ENCODE assay signal across 20 cellular contexts in genomic region chr13:113506871-113507388, GRCh38. TPM values are rescaled to one million over a fixed set of nuclear protein-coding genes. Genes with fewer than 3 reads are reported as not detected.
A peak's percentile ranks its signal among the peaks of the same experiment; 100 is the strongest.
DNase-seq lines count a peak whose midpoint lies in the region; ATAC-seq, FAIRE-seq and TF ChIP-seq lines count a peak whose summit lies in the region.
"Had no signal": no experiment of that assay in that cellular context is flagged by ENCODE, and none has a peak within 500 bp of the region (broad histone marks: within the 10 kb centered on the region; RNA-seq: fewer than 3 reads in every experiment).

No MANE protein-coding gene starts in this region.

- no peak for TF ChIP-seq POLR2A in HepG2 (IDR thresholded peaks at IDR 0.05; ENCODE audit: insufficient read depth in 1 of 2, low read depth in 2 of 2, low read length in 2 of 2)
- TF ChIP-seq POLR2A in right lobe of liver (IDR thresholded peaks at IDR 0.05), result no peak

- no peaks in the 10 kb centered on the region for H3K9me3 Mint-ChIP-seq in mesothelial cell of epicardium

- no peak for TF ChIP-seq RAD21 in HepG2 (CRISPR knock-in tag; IDR thresholded peaks at IDR 0.05)

- H3K4me3 ChIP-seq in HepG2 (replicated peaks in 1 of 3; ENCODE audit: insufficient read depth in 1 of 3, low read depth in 2 of 3, low read length in 3 of 3) (no peak overlapping the region), right lobe of liver (no peak overlapping the region), SK-N-MC (no peak overlapping the region), thymus (ENCODE audit: low read length) (no peak overlapping the region)
- H3K4me3 ChIP-seq: GM12878, GM23248, PC-9 had no signal

- no peaks in the 10 kb centered on the region for H3K4me1 ChIP-seq in HepG2 (ENCODE audit: insufficient read depth, low read length)
- H3K4me1 ChIP-seq in right lobe of liver, result no peaks in the 10 kb centered on the region
- no peaks in the 10 kb centered on the region for H3K4me1 ChIP-seq in thymus (ENCODE audit: control insufficient read depth, insufficient read depth, low read length)

- H3K36me3 ChIP-seq in HepG2 (replicated peaks in 1 of 2; ENCODE audit: control insufficient read depth in 1 of 2, insufficient read depth in 2 of 2, low read length in 2 of 2) (peaks cover 19 to 58% of the 10 kb centered on the region in 2 experiments), right lobe of liver (peaks cover 0 to 19% (median 11%) of the 10 kb centered on the region in 4 donors), SK-N-MC (ENCODE audit: insufficient read depth, low read length) (peaks cover 30% of the 10 kb centered on the region), thymus (ENCODE audit: control insufficient read depth, insufficient read depth) (peaks cover 24% of the 10 kb centered on the region)

- no peaks in the 10 kb centered on the region for H3K79me2 ChIP-seq in HepG2 (ENCODE audit: insufficient read depth, low read length)

- in situ Hi-C loops in HepG2 (cut with HindIII; ENCODE audit: extremely low pct_ligation_motif_present, low pct_unique_long_range_greater_than_20kb), result no loop called here

- ATAC-seq in HepG2 (no peak), right lobe of liver (no peak), HG03196 (IDR thresholded peaks at IDR 0.05; ENCODE audit: unreplicated experiment) (no peak)
- ATAC-seq: GM12878 had no signal

- 93% methylated on average over 12 of the region's 21 CpGs for WGBS in HepG2 (ENCODE audit: low lambda C conversion rate)
- 88% methylated on average over 10 of the region's 21 CpGs for WGBS in right lobe of liver (ENCODE audit: insufficient coverage, low coverage, low lambda C conversion rate, missing lambda C conversion rate)
- WGBS in thymus, result 91% methylated on average over 21 of the region's 21 CpGs

- no peak overlapping the region for H2AFZ ChIP-seq in HepG2 (ENCODE audit: low read length)
- H2AFZ ChIP-seq: GM23248, PC-9 had no signal

- H3K36me3 Mint-ChIP-seq in mesothelial cell of epicardium, result peaks cover 32% of the 10 kb centered on the region

- TF ChIP-seq EP300 in HepG2 (IDR thresholded peaks at IDR 0.05; ENCODE audit: low read depth in 2 of 2, low read length in 2 of 2) (no peak), HepG2 (CRISPR knock-in tag; IDR thresholded peaks at IDR 0.05; ENCODE audit: borderline replicate concordance) (no peak)

- H3K27ac Mint-ChIP-seq in mesothelial cell of epicardium, result peak overlapping the region; percentile 43

- no peak overlapping the region for H3K4me2 ChIP-seq in HepG2 (ENCODE audit: low read depth, low read length)
- H3K4me2 ChIP-seq: PC-9 had no signal

- DNase-seq in HepG2 (ENCODE audit: low spot score), result no peak
- DNase-seq in right lobe of liver, result no peak
- no peak for DNase-seq in SK-N-MC (ENCODE audit: low read depth, low spot score)
- no peak for DNase-seq in mesothelial cell of epicardium (ENCODE audit: low spot score in 2 of 2, unreplicated experiment in 2 of 2)
- DNase-seq in AG08396 (ENCODE audit: low spot score), result no peak
- no peak for DNase-seq in superior temporal gyrus (ENCODE audit: extremely low spot score)
- DNase-seq: DMS79, GM23248, HCEC 1CT, NCI-H1092, NCI-H1436 treated with DMSO at 0.1 percent for 48 hours, NCI-H2029, NCI-H510A, NCI-H748 treated with DMSO at 0.1 percent for 48 hours, PC-9, RPMI8226, SHP77 had no signal

- CTCF ChIA-PET in HepG2 (lab: Yijun Ruan, JAX; ENCODE audit: low intra/inter-chr PET ratio, low total read pairs), result no interaction called here

- intact Hi-C loops in HepG2 (cut with micrococcal nuclease; ENCODE audit: unreplicated experiment) (no loop called here), right lobe of liver (cut with DNase I) (no loop called here)

- POLR2A ChIA-PET in HepG2 (lab: Yijun Ruan, JAX), result no interaction called here

- H3K9ac ChIP-seq in HepG2 (ENCODE audit: insufficient read depth, low read depth, low read length) (no peak overlapping the region), SK-N-MC (ENCODE audit: insufficient read length) (peak overlapping the region; percentile 20)
- H3K9ac ChIP-seq: GM23248 had no signal

- BruUV-seq in HepG2 (replicated peaks; lab: Mats Ljungman, UMichigan), result no TSS peak

- H3K27me3 ChIP-seq in HepG2 (ENCODE audit: control insufficient read depth in 1 of 2, insufficient read depth in 2 of 2, low read length in 2 of 2) (no peaks in the 10 kb centered on the region), right lobe of liver (no peaks in the 10 kb centered on the region), thymus (ENCODE audit: control insufficient read depth, insufficient read depth) (no peaks in the 10 kb centered on the region)

- H3K27ac ChIP-seq in HepG2 (ENCODE audit: extremely low read length, insufficient read depth, low read length), result no peak overlapping the region
- no peak overlapping the region for H3K27ac ChIP-seq in right lobe of liver
- 0 out of 2 replicates have a peak overlapping the region, but pooled peaks have one; percentile 42 for H3K27ac ChIP-seq in SK-N-MC
- H3K27ac ChIP-seq in thymus (ENCODE audit: low read depth), result peak overlapping the region; percentile 12
- H3K27ac ChIP-seq: GM23248, PC-9 had no signal

- no peak for FAIRE-seq in HepG2 (lab: Jason Lieb, UNC)

- no peaks in the 10 kb centered on the region for H3K4me1 Mint-ChIP-seq in mesothelial cell of epicardium

- H4K20me1 ChIP-seq in HepG2 (ENCODE audit: insufficient read depth, low read length), result 0 out of 2 replicates have a peak, but pooled peaks cover 5% of the 10 kb centered on the region

- TF ChIP-seq CTCF in HepG2 (CRISPR knock-in tag; IDR thresholded peaks at IDR 0.05) (no peak), right lobe of liver (IDR thresholded peaks at IDR 0.05) (no peak), mesothelial cell of epicardium (IDR thresholded peaks at IDR 0.05; ENCODE audit: unreplicated experiment) (no peak)

- H3K27me3 Mint-ChIP-seq in mesothelial cell of epicardium (ENCODE audit: low read depth), result no peaks in the 10 kb centered on the region

- no peak overlapping the region for H3K4me3 Mint-ChIP-seq in mesothelial cell of epicardium

- H3K9me3 ChIP-seq in HepG2 (ENCODE audit: low read length) (no peaks in the 10 kb centered on the region), right lobe of liver (no peaks in the 10 kb centered on the region), SK-N-MC (ENCODE audit: low read depth, low read length) (no peaks in the 10 kb centered on the region), thymus (ENCODE audit: control insufficient read depth) (no peaks in the 10 kb centered on the region)

RNA-seq across cellular contexts. Expression of gene DCUN1D2, which starts 16.4 kb away (rescaled TPM):
- total RNA-seq in HepG2 (2016; rRNA removed; fragmentation: Illumina TruSeq; extraction: Trizol) (7.4 and 9.6 TPM in 2 replicates), right lobe of liver (10 to 100 TPM in 3 of 6 experiments, 1 to 10 TPM in 3; 6.1 to 11.7 (median 9.3) TPM), mesothelial cell of epicardium (34.8 to 43.3 TPM (median 40.2 TPM) in 3 replicates)
- 12.3 and 13.3 TPM in 2 replicates for total RNA-seq in HepG2 (2016; cell fraction: cytosol; rRNA removed; fragmentation: Illumina TruSeq; extraction: Trizol; ENCODE audit: low read depth)
- 6.4 and 10.2 TPM in 2 replicates for total RNA-seq in HepG2 (2016; cell fraction: insoluble cytoplasmic fraction; rRNA removed; fragmentation: Illumina TruSeq; extraction: Trizol)
- 9.2 and 9.7 TPM in 2 replicates for total RNA-seq in HepG2 (2016; cell fraction: membrane; rRNA removed; fragmentation: Illumina TruSeq; extraction: Trizol)
- 16.2 and 17.5 TPM in 2 replicates for total RNA-seq in HepG2 (2016; cell fraction: nucleus; rRNA removed; fragmentation: Illumina TruSeq; extraction: Trizol)
- polyA plus RNA-seq in HepG2 (2011; rRNA removed) (9.1 and 11.9 TPM in 2 replicates), thymus (22.5 TPM)
- polyA plus RNA-seq in HepG2 (2011; cell fraction: cytosol; rRNA removed), result 7.6 and 8.0 TPM in 2 replicates
- polyA plus RNA-seq in HepG2 (2011; cell fraction: nucleus; rRNA removed), result 23.2 and 28.2 TPM in 2 replicates
- 11.5 and 12.0 TPM in 2 replicates for polyA plus RNA-seq in HepG2 (2012)
- polyA plus RNA-seq in HepG2 (2016; cell fraction: cytosol; fragmentation: Illumina TruSeq; extraction: Trizol; ENCODE audit: low read depth), result 2.5 and 2.6 TPM in 2 replicates
- polyA plus RNA-seq in HepG2 (2016; cell fraction: insoluble cytoplasmic fraction; fragmentation: Illumina TruSeq; extraction: Trizol; ENCODE audit: low read depth), result 7.2 and 9.3 TPM in 2 replicates
- polyA plus RNA-seq in HepG2 (2016; cell fraction: membrane; fragmentation: Illumina TruSeq; extraction: Trizol; ENCODE audit: low read depth), result 4.7 and 5.4 TPM in 2 replicates
- 56.9 and 58.1 TPM in 2 replicates for polyA plus RNA-seq in HepG2 (2016; cell fraction: nucleus; fragmentation: Illumina TruSeq; extraction: Trizol; ENCODE audit: insufficient read depth, low read depth)
- 6.2 and 8.7 TPM in 2 replicates for polyA minus RNA-seq in HepG2 (2011; rRNA and poly(A)+ RNA removed; ENCODE audit: low replicate concordance)
- 2.3 and 2.4 TPM in 2 replicates for polyA minus RNA-seq in HepG2 (2011; cell fraction: cytosol; rRNA and poly(A)+ RNA removed)
- 17.4 and 24.3 TPM in 2 replicates for polyA minus RNA-seq in HepG2 (2011; cell fraction: nucleus; rRNA and poly(A)+ RNA removed)

RNA-seq across cellular contexts. Expression of gene ADPRHL1, which starts 53.6 kb away (rescaled TPM):
- total RNA-seq in HepG2 (2016; rRNA removed; fragmentation: Illumina TruSeq; extraction: Trizol), result 0.34 and 0.40 TPM in 2 replicates
- total RNA-seq in HepG2 (2016; cell fraction: cytosol; rRNA removed; fragmentation: Illumina TruSeq; extraction: Trizol; ENCODE audit: low read depth), result 0.18 and 0.30 TPM in 2 replicates
- 0.37 and 0.50 TPM in 2 replicates for total RNA-seq in HepG2 (2016; cell fraction: insoluble cytoplasmic fraction; rRNA removed; fragmentation: Illumina TruSeq; extraction: Trizol)
- total RNA-seq in HepG2 (2016; cell fraction: membrane; rRNA removed; fragmentation: Illumina TruSeq; extraction: Trizol), result 0.62 TPM in 2 replicates
- 0.44 and 0.68 TPM in 2 replicates for total RNA-seq in HepG2 (2016; cell fraction: nucleus; rRNA removed; fragmentation: Illumina TruSeq; extraction: Trizol)
- 0.34 and 0.65 TPM in 2 replicates for polyA plus RNA-seq in HepG2 (2011; rRNA removed)
- polyA plus RNA-seq in HepG2 (2011; cell fraction: cytosol; rRNA removed), result 0.48 and 0.72 TPM in 2 replicates
- 0.47 and 0.61 TPM in 2 replicates for polyA plus RNA-seq in HepG2 (2011; cell fraction: nucleus; rRNA removed)
- polyA plus RNA-seq in HepG2 (2012), result 0.56 and 0.63 TPM in 2 replicates
- polyA plus RNA-seq in HepG2 (2016; cell fraction: cytosol; fragmentation: Illumina TruSeq; extraction: Trizol; ENCODE audit: low read depth), result 0.46 and 0.52 TPM in 2 replicates
- 0.41 and 0.65 TPM in 2 replicates for polyA plus RNA-seq in HepG2 (2016; cell fraction: insoluble cytoplasmic fraction; fragmentation: Illumina TruSeq; extraction: Trizol; ENCODE audit: low read depth)
- polyA plus RNA-seq in HepG2 (2016; cell fraction: membrane; fragmentation: Illumina TruSeq; extraction: Trizol; ENCODE audit: low read depth), result 0.74 and 1.2 TPM in 2 replicates
- 1.1 and 1.6 TPM in 2 replicates for polyA plus RNA-seq in HepG2 (2016; cell fraction: nucleus; fragmentation: Illumina TruSeq; extraction: Trizol; ENCODE audit: insufficient read depth, low read depth)
- polyA minus RNA-seq in HepG2 (2011; rRNA and poly(A)+ RNA removed; ENCODE audit: low replicate concordance), result 0.66 and 3.3 TPM in 2 replicates
- polyA minus RNA-seq in HepG2 (2011; cell fraction: cytosol; rRNA and poly(A)+ RNA removed), result 0.30 TPM in 1 of 2 replicates, not detected in the other
- 0.64 and 0.87 TPM in 2 replicates for polyA minus RNA-seq in HepG2 (2011; cell fraction: nucleus; rRNA and poly(A)+ RNA removed)
- total RNA-seq in right lobe of liver, result 1 to 10 TPM in 4 of 6 experiments, under 1 TPM in 2; 0.37 to 1.7 (median 1.1) TPM
- total RNA-seq in mesothelial cell of epicardium, result 3.4 to 4.2 TPM (median 4.1 TPM) in 3 replicates
- 1.6 TPM for polyA plus RNA-seq in thymus

Comparison
In these comparisons a context has a peak if more than half of its experiments do, and no peak if none do; other contexts are left out.
1. H3K27ac ChIP-seq: peak in SK-N-MC (single experiment) and thymus (single experiment); none in HepG2 (single experiment) and right lobe of liver (0 of 3).